24 cellular contexts compared by ENCODE assay signal in the genomic region with DNA sequence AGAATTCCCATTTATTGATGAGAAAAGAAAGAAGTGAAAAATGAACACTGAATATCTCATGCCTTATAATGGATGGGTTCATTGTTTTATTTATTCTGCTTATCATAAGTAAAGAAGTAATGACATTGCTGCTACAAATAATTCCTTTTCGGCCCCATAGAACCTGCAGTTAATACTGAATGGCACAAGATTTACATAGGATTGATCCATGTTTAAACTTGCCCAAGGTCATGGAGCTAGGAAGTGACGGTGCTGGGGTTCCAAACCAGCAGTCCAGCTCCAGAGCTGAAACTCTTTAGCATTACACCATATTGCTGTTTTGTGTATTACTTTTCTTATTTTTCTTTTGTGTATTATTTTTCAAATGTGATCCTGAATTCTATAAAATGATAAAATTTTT. TPM values are rescaled to one million over a fixed set of nuclear protein-coding genes. Genes with fewer than 3 reads are reported as not detected.
DNase-seq lines count a peak whose midpoint lies in the region; ATAC-seq, FAIRE-seq and TF ChIP-seq lines count a peak whose summit lies in the region.
"Had no signal": no experiment of that assay in that cellular context is flagged by ENCODE, and none has a peak within 500 bp of the region (broad histone marks: within the 10 kb centered on the region; RNA-seq: fewer than 3 reads in every experiment).

No MANE protein-coding gene starts in this region.

- no peak overlapping the region for H2BK12ac ChIP-seq in neuronal stem cell (ENCODE audit: low read length)

- TF ChIP-seq CTCF in K562 (IDR thresholded peaks at IDR 0.05 in 2 of 3, conservative IDR thresholded peaks at IDR 0.05 in 1 of 3; ENCODE audit: insufficient read depth in 2 of 3, low read depth in 1 of 3, low read length in 3 of 3) (no peak), keratinocyte (optimal IDR thresholded peaks at IDR 0.05 in 1 of 3, IDR thresholded peaks at IDR 0.05 in 1 of 3, conservative IDR thresholded peaks at IDR 0.05 in 1 of 3; ENCODE audit: extremely low read depth in 1 of 3, insufficient read depth in 2 of 3, low read length in 3 of 3) (no peak), liver (IDR thresholded peaks at IDR 0.05; ENCODE audit: low read depth, low read length, missing input control) (no peak)

- no peaks in the 10 kb centered on the region for H4K20me1 ChIP-seq in K562 (replicated peaks; ENCODE audit: control insufficient read depth, insufficient read depth, low read length)
- H4K20me1 ChIP-seq in keratinocyte (ENCODE audit: control insufficient read depth, extremely low read depth, insufficient read depth, low read length), result no peaks in the 10 kb centered on the region
- H4K20me1 ChIP-seq: BLaER1 treated with 17β-estradiol and CSF1 and Interleukin-3, amounts not matched to agents 10 nM and 100 nM had no signal

- H3K79me1 ChIP-seq in neuronal stem cell (ENCODE audit: low read depth, low read length), result no peaks in the 10 kb centered on the region

- H4K91ac ChIP-seq in neuronal stem cell (ENCODE audit: low read depth, low read length, poor library complexity), result no peak overlapping the region

- H3K23ac ChIP-seq in neuronal stem cell (ENCODE audit: low read depth, low read length, poor library complexity), result no peak overlapping the region

- no peak overlapping the region for H2BK5ac ChIP-seq in neuronal stem cell (ENCODE audit: low read length)

- DNase-seq in K562 (ENCODE audit: extremely low read depth in 1 of 4, low spot score in 3 of 4) (no peak), keratinocyte (ENCODE audit: low read depth, low spot score) (no peak), activated T-cell treated with anti-CD3 and anti-CD28 coated beads for 4 hours (no peak), neuronal stem cell (ENCODE audit: low spot score) (no peak)
- DNase-seq: BE2C; CD4-positive, alpha-beta T cell; CD8-positive, alpha-beta memory T cell; DMS 273 treated with DMSO at 0.1 percent for 48 hours; DMS79; EL; GDM1; H9 had no signal

- no peak for TF ChIP-seq POLR2A in K562 (conservative IDR thresholded peaks at IDR 0.05)

- H3K9me1 ChIP-seq in K562 (ENCODE audit: control insufficient read depth, insufficient read depth, low read length) (no peaks in the 10 kb centered on the region), keratinocyte (ENCODE audit: control insufficient read depth, extremely low read depth, insufficient read depth, low read length) (no peaks in the 10 kb centered on the region)

- POLR2A ChIA-PET in K562 (lab: Yijun Ruan, JAX), result interaction anchor here (0.6 kb wide), 1 partner anchor 1539 kb away, joined by 3 read pairs; no protein-coding TSS in a partner anchor

- no peak overlapping the region for H2BK120ac ChIP-seq in neuronal stem cell (ENCODE audit: low read depth, low read length)

- CTCF ChIA-PET in K562 (lab: Yijun Ruan, JAX; ENCODE audit: low intra/inter-chr PET ratio), result no interaction called here

- no TSS peak for BruUV-seq in K562 (replicated peaks; lab: Mats Ljungman, UMichigan)

- no peak overlapping the region for H3K9ac ChIP-seq in K562 (ENCODE audit: insufficient read depth in 1 of 2, low read depth in 2 of 2, low read length in 2 of 2)
- H3K9ac ChIP-seq in keratinocyte (ENCODE audit: control insufficient read depth, extremely low read depth, insufficient read depth, low read length), result no peak overlapping the region
- H3K9ac ChIP-seq in liver (ENCODE audit: low read depth in 1 of 2, low read length in 2 of 2), result no peak overlapping the region
- H3K9ac ChIP-seq in neuronal stem cell (ENCODE audit: low read depth, low read length, poor library complexity), result no peak overlapping the region
- H3K9ac ChIP-seq: BLaER1 treated with 17β-estradiol and CSF1 and Interleukin-3, amounts not matched to agents 10 nM and 100 nM had no signal

- TF ChIP-seq RAD21 in K562 (CRISPR knock-in tag; conservative IDR thresholded peaks at IDR 0.05 in 1 of 2, IDR thresholded peaks at IDR 0.05 in 1 of 2), result no peak
- no peak for TF ChIP-seq RAD21 in liver (IDR thresholded peaks at IDR 0.05)

- intact Hi-C loops in K562 (cut with micrococcal nuclease), result no loop called here

- no peak overlapping the region for H3K4me2 ChIP-seq in K562 (ENCODE audit: insufficient read depth, low read length)
- peak overlapping the region; percentile 11 for H3K4me2 ChIP-seq in keratinocyte (ENCODE audit: control insufficient read depth, extremely low read depth, insufficient read depth, low read depth, low read length)
- no peak overlapping the region for H3K4me2 ChIP-seq in neuronal stem cell (ENCODE audit: insufficient read depth, low read length, poor library complexity, severe bottlenecking)
- H3K4me2 ChIP-seq: BLaER1 treated with 17β-estradiol and CSF1 and Interleukin-3, amounts not matched to agents 10 nM and 100 nM; GM23338 had no signal

- 0% methylated on average over 2 of the region's 2 CpGs for WGBS in K562 (ENCODE audit: insufficient coverage, low coverage, missing lambda C conversion rate)
- 38% methylated on average over 2 of the region's 2 CpGs for WGBS in liver
- no CpG with 5 or more reads among the region's 2 CpGs for WGBS in neuronal stem cell (ENCODE audit: extremely low coverage in 2 of 2, insufficient read length in 2 of 2, insufficient replicate concordance in 1 of 2), 2 donors

- H3K4me1 ChIP-seq in K562 (replicated peaks in 1 of 2; ENCODE audit: control insufficient read depth in 2 of 2, insufficient read depth in 2 of 2, low read length in 2 of 2), result no peaks in the 10 kb centered on the region
- H3K4me1 ChIP-seq in keratinocyte (ENCODE audit: control insufficient read depth, extremely low read depth, insufficient read depth, low read length), result peaks cover 6% of the 10 kb centered on the region
- peaks cover 3 to 16% (median 8%) of the 10 kb centered on the region in 4 donors for H3K4me1 ChIP-seq in liver (ENCODE audit: control insufficient read depth in 4 of 4, insufficient read depth in 4 of 4, low read length in 3 of 4)
- H3K4me1 ChIP-seq in neuronal stem cell (ENCODE audit: control insufficient read depth in 2 of 2, insufficient read depth in 1 of 2, low read depth in 1 of 2, low read length in 2 of 2), result peaks cover 5 to 8% of the 10 kb centered on the region in 2 donors
- H3K4me1 ChIP-seq: BE2C; BLaER1 treated with 17β-estradiol and CSF1 and Interleukin-3, amounts not matched to agents 10 nM and 100 nM had no signal

- H2AFZ ChIP-seq in K562 (ENCODE audit: low read depth, low read length) (no peak overlapping the region), keratinocyte (ENCODE audit: control insufficient read depth, low read length) (no peak overlapping the region), neuronal stem cell (ENCODE audit: low read length) (no peak overlapping the region)
- H2AFZ ChIP-seq: GM23338 had no signal

- no peaks in the 10 kb centered on the region for H3K9me3 ChIP-seq in K562 (replicated peaks; ENCODE audit: control insufficient read depth, insufficient read depth, low read depth, low read length)
- H3K9me3 ChIP-seq in keratinocyte (ENCODE audit: control insufficient read depth, low read depth, low read length), result no peaks in the 10 kb centered on the region
- no peaks in the 10 kb centered on the region for H3K9me3 ChIP-seq in liver (ENCODE audit: control insufficient read depth in 4 of 4, low read length in 3 of 4)
- H3K9me3 ChIP-seq in neuronal stem cell (replicated peaks in 1 of 2; ENCODE audit: control insufficient read depth in 2 of 2, insufficient read depth in 1 of 2, low read depth in 1 of 2, low read length in 2 of 2), result no peaks in the 10 kb centered on the region
- H3K9me3 ChIP-seq: BE2C; BLaER1 treated with 17β-estradiol and CSF1 and Interleukin-3, amounts not matched to agents 10 nM and 100 nM had no signal

- H2BK15ac ChIP-seq in neuronal stem cell (ENCODE audit: low read length), result no peak overlapping the region

- H3K4me3 ChIP-seq in K562 (no peak overlapping the region), keratinocyte (ENCODE audit: control insufficient read depth in 2 of 3, extremely low read depth in 1 of 3, insufficient read depth in 2 of 3, low read depth in 1 of 3, low read length in 3 of 3) (no peak overlapping the region), liver (ENCODE audit: low read depth in 1 of 3, low read length in 3 of 3) (no peak overlapping the region), neuronal stem cell (ENCODE audit: low read length in 2 of 2) (no peak overlapping the region)
- H3K4me3 ChIP-seq: BLaER1 treated with 17β-estradiol and CSF1 and Interleukin-3, amounts not matched to agents 10 nM and 100 nM; GM12878; GM23338 had no signal

- FAIRE-seq in K562 (lab: Jason Lieb, UNC), result peak; percentile 15
- FAIRE-seq in keratinocyte (lab: Jason Lieb, UNC), result no peak
- FAIRE-seq: A204.1, GM12878, GM19239 had no signal

- H3K79me2 ChIP-seq in K562 (ENCODE audit: control insufficient read depth, insufficient read depth, low read length) (no peaks in the 10 kb centered on the region), keratinocyte (ENCODE audit: control insufficient read depth, insufficient read depth, low read length) (peaks cover 5% of the 10 kb centered on the region)

- no peak overlapping the region for H3K27ac ChIP-seq in K562 (ENCODE audit: extremely low read depth, low read depth, low read length)
- H3K27ac ChIP-seq in keratinocyte (ENCODE audit: control insufficient read depth, insufficient read depth, low read length), result no peak overlapping the region
- H3K27ac ChIP-seq in liver (ENCODE audit: low read depth in 1 of 2, low read length in 2 of 2), result no peak overlapping the region
- H3K27ac ChIP-seq in neuronal stem cell (replicated peaks; ENCODE audit: low read length), result no peak overlapping the region
- H3K27ac ChIP-seq: 22Rv1; BLaER1 treated with 17β-estradiol and CSF1 and Interleukin-3, amounts not matched to agents 10 nM and 100 nM had no signal

- in situ Hi-C loops in K562 (cut with MboI), result no loop called here

- TF ChIP-seq EP300 in K562 (IDR thresholded peaks at IDR 0.05; ENCODE audit: low read length), result no peak

- H2AK5ac ChIP-seq in neuronal stem cell (ENCODE audit: low read depth, low read length), result no peak overlapping the region

- no peak overlapping the region for H4K8ac ChIP-seq in neuronal stem cell (ENCODE audit: low read depth, low read length)

- 0 out of 5 replicates have a peak, but pooled peaks cover 0 to 2% of the 10 kb centered on the region in 2 experiments for H3K27me3 ChIP-seq in K562 (ENCODE audit: control insufficient read depth in 2 of 2, insufficient read depth in 2 of 2, low read length in 2 of 2)
- H3K27me3 ChIP-seq in keratinocyte (ENCODE audit: control insufficient read depth, extremely low read depth, insufficient read depth, low read length), result no peaks in the 10 kb centered on the region
- no peaks in the 10 kb centered on the region for H3K27me3 ChIP-seq in liver (ENCODE audit: control insufficient read depth in 4 of 4, insufficient read depth in 4 of 4, low read length in 3 of 4)
- no peaks in the 10 kb centered on the region for H3K27me3 ChIP-seq in neuronal stem cell (ENCODE audit: control insufficient read depth in 3 of 3, insufficient read depth in 3 of 3, low read depth in 1 of 3, low read length in 3 of 3)
- H3K27me3 ChIP-seq: BE2C; BLaER1 treated with 17β-estradiol and CSF1 and Interleukin-3, amounts not matched to agents 10 nM and 100 nM had no signal

- no peak overlapping the region for H3K4ac ChIP-seq in neuronal stem cell (ENCODE audit: low read length)

- H3K14ac ChIP-seq in neuronal stem cell (ENCODE audit: low read length), result no peak overlapping the region

- no peak overlapping the region for H3K18ac ChIP-seq in neuronal stem cell (ENCODE audit: low read length)

- dilution Hi-C loops in keratinocyte (cut with MboI; ENCODE audit: extremely low pct_ligation_motif_present, low sequenced_read_pairs), result no loop called here

- H3K36me3 ChIP-seq in K562 (ENCODE audit: control insufficient read depth, insufficient read depth, low read length), result no peaks in the 10 kb centered on the region
- H3K36me3 ChIP-seq in keratinocyte (ENCODE audit: control insufficient read depth in 2 of 2, extremely low read depth in 1 of 2, insufficient read depth in 2 of 2, low read length in 2 of 2), result no peaks in the 10 kb centered on the region
- no peaks in the 10 kb centered on the region for H3K36me3 ChIP-seq in liver (ENCODE audit: control insufficient read depth in 4 of 4, insufficient read depth in 3 of 4, low read depth in 1 of 4, low read length in 3 of 4)
- peaks cover 0 to 2% of the 10 kb centered on the region in 2 donors for H3K36me3 ChIP-seq in neuronal stem cell (replicated peaks in 1 of 2; ENCODE audit: control insufficient read depth in 2 of 2, insufficient read depth in 2 of 2, low read length in 2 of 2)
- H3K36me3 ChIP-seq: BE2C; BLaER1 treated with 17β-estradiol and CSF1 and Interleukin-3, amounts not matched to agents 10 nM and 100 nM had no signal

- ATAC-seq in K562, result no peak
- ATAC-seq in HG03565 (IDR thresholded peaks at IDR 0.05; ENCODE audit: unreplicated experiment), result no peak
- ATAC-seq: GM12878, GM23338, HCT116 had no signal

RNA-seq across cellular contexts. Expression of a gene that starts 30.2 kb away (rescaled TPM):
- not detected in 2 replicates for total RNA-seq in K562 (2011; cell fraction: chromatin; rRNA removed; ENCODE audit: low replicate concordance)
- total RNA-seq in K562 (2011; cell fraction: nucleolus; rRNA removed), result not detected in 2 replicates
- not detected in 2 replicates for total RNA-seq in K562 (2011; cell fraction: nucleoplasm; rRNA removed)
- total RNA-seq in K562 (2014; rRNA removed) (not detected in 2 replicates), K562 (2014; rRNA removed; fragmentation: Illumina TruSeq; extraction: Trizol) (not detected in 2 replicates), K562 (2015; rRNA removed; fragmentation: Illumina TruSeq; extraction: Trizol) (not detected in 2 replicates), K562 (2021) (not detected in 2 replicates), liver (not detected)
- polyA plus RNA-seq in K562 (2011; rRNA removed) (not detected in 2 replicates), K562 (2014; fragmentation: Illumina TruSeq; extraction: Trizol) (not detected in 2 replicates), K562 (2014; fragmentation: Nextera tagmentation; extraction: Ambion mirVana) (not detected), K562 (2014; rRNA removed) (not detected in 2 replicates), keratinocyte (not detected in 3 replicates), liver (under 1 TPM in 1 of 2 donors, not detected in 1; 0.64 TPM)
- not detected in 2 replicates for polyA plus RNA-seq in K562 (2011; cell fraction: cytosol; rRNA removed)
- not detected in 2 replicates for polyA plus RNA-seq in K562 (2011; cell fraction: nucleus; rRNA removed)
- not detected in 2 replicates for polyA plus RNA-seq in K562 (2012)
- polyA minus RNA-seq in K562 (2011; rRNA and poly(A)+ RNA removed), result not detected in 2 replicates
- not detected in 2 replicates for polyA minus RNA-seq in K562 (2011; cell fraction: cytosol; rRNA and poly(A)+ RNA removed)
- not detected in 2 replicates for polyA minus RNA-seq in K562 (2011; cell fraction: nucleus; rRNA and poly(A)+ RNA removed)
- not detected for polyA plus RNA-seq in keratinocyte (2011; ENCODE audit: low read depth)
- not detected in 2 replicates for polyA plus RNA-seq in keratinocyte (2011; cell fraction: cytosol; rRNA removed)
- not detected in 2 replicates for polyA plus RNA-seq in keratinocyte (2011; cell fraction: nucleus; rRNA removed)
- not detected in 2 replicates for polyA plus RNA-seq in keratinocyte (2012; ENCODE audit: low replicate concordance)
- not detected in 3 replicates for polyA minus RNA-seq in keratinocyte
- not detected for polyA minus RNA-seq in keratinocyte (2011; cell fraction: cytosol; rRNA and poly(A)+ RNA removed)
- 0.53 TPM in 1 of 2 replicates, not detected in the other for polyA minus RNA-seq in keratinocyte (2011; cell fraction: nucleus; rRNA and poly(A)+ RNA removed)
- not detected for polyA plus RNA-seq in neuronal stem cell (2013, experiment 1 of 2)
- not detected for polyA plus RNA-seq in neuronal stem cell (2013, experiment 2 of 2)
- total RNA-seq: CD4-positive, alpha-beta T cell; CD8-positive, alpha-beta memory T cell; GM12878; GM23338; H4; H9 had no signal
- polyA plus RNA-seq: AG04450; CD14-positive monocyte; CD8-positive, alpha-beta memory T cell; GM12878 had no signal
